Comparison of ENCODE assay signal across 20 cellular contexts in genomic region chr1:164668451-164668850, GRCh38.
"Had no signal": no experiment of that assay in that cellular context is flagged by ENCODE, and none has a peak within 500 bp of the region (broad histone marks: within the 10 kb centered on the region; RNA-seq: fewer than 3 reads in every experiment).

No MANE protein-coding gene starts in this region.

- DNase-seq: effector memory CD8-positive, alpha-beta T cell; glutamatergic neuron; immature natural killer cell; kidney; left cardiac atrium; left ventricle myocardium inferior; lower lobe of right lung; naive thymus-derived CD8-positive, alpha-beta T cell; small intestine; stimulated activated CD4-positive, alpha-beta T cell treated with anti-CD3 and anti-CD28 coated beads, Interleukin-12 subunit alpha, Interleukin-12 subunit beta, amount 100 ng/mL, for 4 hours; stimulated activated naive CD4-positive, alpha-beta T cell; trophoblast cell; uterus had no signal

- H3K27ac Mint-ChIP-seq: dendritic cell treated with granulocyte-macrophage colony-stimulating factor and Interleukin-4, amounts not matched to agents 40 ng/mL and 50 ng/mL, for 4 days; effector memory CD8-positive, alpha-beta T cell; immature natural killer cell; memory B cell; naive thymus-derived CD8-positive, alpha-beta T cell had no signal

- H3K36me3 Mint-ChIP-seq: memory B cell had no signal

- H3K4me3 ChIP-seq: esophagus muscularis mucosa, gastroesophageal sphincter, left ventricle myocardium inferior, lower lobe of right lung, right atrium auricular region, uterus had no signal

- ATAC-seq: effector memory CD8-positive, alpha-beta T cell; gastroesophageal sphincter; left cardiac atrium; naive thymus-derived CD8-positive, alpha-beta T cell had no signal

- H3K4me3 Mint-ChIP-seq: dendritic cell treated with granulocyte-macrophage colony-stimulating factor and Interleukin-4, amounts not matched to agents 40 ng/mL and 50 ng/mL, for 4 days; effector memory CD8-positive, alpha-beta T cell; immature natural killer cell; memory B cell; naive thymus-derived CD8-positive, alpha-beta T cell had no signal

- H3K27me3 ChIP-seq: esophagus muscularis mucosa, gastroesophageal sphincter, right atrium auricular region, uterus had no signal

- H3K9me3 ChIP-seq: esophagus muscularis mucosa, gastroesophageal sphincter, left ventricle myocardium inferior, lower lobe of right lung, neutrophil, right atrium auricular region, uterus had no signal

- H3K27me3 Mint-ChIP-seq: effector memory CD8-positive, alpha-beta T cell had no signal

- H3K27ac ChIP-seq: epithelial cell of prostate, left ventricle myocardium inferior, lower lobe of right lung, neutrophil, right atrium auricular region had no signal

- H3K36me3 ChIP-seq: esophagus muscularis mucosa, gastroesophageal sphincter, left ventricle myocardium inferior, lower lobe of right lung, neutrophil, right atrium auricular region, uterus had no signal

- H3K4me1 Mint-ChIP-seq: memory B cell had no signal
